Comparison of ENCODE assay signal across 8 cellular contexts in the genomic region with DNA sequence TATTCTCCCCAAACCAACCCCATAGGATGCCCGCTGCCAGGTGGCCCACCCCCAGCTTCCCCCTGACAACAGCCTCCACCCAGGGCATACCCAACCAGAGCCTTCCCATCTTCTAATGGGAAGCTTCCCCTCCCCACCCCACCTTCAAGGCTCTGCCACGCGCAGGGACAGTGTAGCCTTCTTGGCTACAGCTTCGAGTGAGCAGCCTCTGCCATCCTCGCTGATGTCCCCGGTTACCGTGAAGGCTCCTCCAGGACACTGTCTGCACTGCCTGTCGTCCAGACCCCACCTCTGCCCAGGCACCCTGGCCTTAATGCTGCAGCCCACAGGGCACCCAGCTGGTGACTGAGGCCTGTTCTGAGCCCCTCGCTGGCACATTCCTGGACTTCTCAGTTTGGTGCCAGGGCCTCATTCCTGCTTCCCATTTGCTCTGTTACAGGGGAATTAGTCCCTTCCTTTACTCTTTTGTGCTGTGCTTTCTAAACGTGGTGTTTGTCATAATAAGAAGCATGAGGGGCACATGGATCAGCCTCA.
"Had no signal": no experiment of that assay in that cellular context is flagged by ENCODE, and none has a peak within 500 bp of the region (broad histone marks: within the 10 kb centered on the region; RNA-seq: fewer than 3 reads in every experiment).

No MANE protein-coding gene starts in this region.

- DNase-seq: H9, HCEC 1CT, KBM-7 had no signal

- H3K27me3 Mint-ChIP-seq: IgD-negative memory B cell had no signal

- H3K27ac Mint-ChIP-seq: GM23338, IgD-negative memory B cell had no signal

- ATAC-seq: GM23338 had no signal

- H3K4me3 ChIP-seq: GM23338 had no signal

- H3K4me2 ChIP-seq: GM23338 had no signal

- H2AFZ ChIP-seq: GM23338 had no signal

- H3K4me1 Mint-ChIP-seq: GM23338 had no signal

- H3K4me3 Mint-ChIP-seq: GM23338, H9, IgD-negative memory B cell had no signal

- FAIRE-seq: H1, H54, HTR-8/SVneo had no signal
